Comparison of ENCODE assay signal across 9 cellular contexts in genomic region chr2:132669854-132670103, GRCh38. TPM values are rescaled to one million over a fixed set of nuclear protein-coding genes. Genes with fewer than 3 reads are reported as not detected.
DNase-seq lines count a peak whose midpoint lies in the region; ATAC-seq, FAIRE-seq and TF ChIP-seq lines count a peak whose summit lies in the region.
"Had no signal": no experiment of that assay in that cellular context is flagged by ENCODE, and none has a peak within 500 bp of the region (broad histone marks: within the 10 kb centered on the region; RNA-seq: fewer than 3 reads in every experiment).

No MANE protein-coding gene starts in this region.

- CTCF ChIA-PET in endothelial cell of umbilical vein (lab: Charles Lee): interaction anchor here (0.7 to 4.6 kb wide), 7 partner anchors 11 to 1175 kb away, joined by 3 to 28 read pairs (median 10); no protein-coding TSS in a partner anchor

- no peak for ATAC-seq in GM21423 (IDR thresholded peaks at IDR 0.05; ENCODE audit: unreplicated experiment)

- DNase-seq in AG08396 (ENCODE audit: low spot score): peak; percentile 47
- DNase-seq in NCI-H1092 treated with DMSO at 0.1 percent for 48 hours (lab: John Stamatoyannopoulos, UW): peak; percentile 37
- no peak for DNase-seq in endothelial cell of umbilical vein (ENCODE audit: low read depth, low spot score)
- DNase-seq in GDM1 (lab: John Stamatoyannopoulos, UW): no peak
- DNase-seq in HAP-1 (ENCODE audit: low spot score in 2 of 2): no peak
- no peak for DNase-seq in stimulated activated CD4-positive, alpha-beta T cell treated with anti-CD3 and anti-CD28 coated beads, Interleukin-12 subunit alpha, Interleukin-12 subunit beta, amount 100 ng/mL, for 4 hours

- POLR2A ChIA-PET in endothelial cell of umbilical vein (lab: Charles Lee): no interaction called here

- H3K27ac ChIP-seq in endothelial cell of umbilical vein (ENCODE audit: insufficient read depth, low read depth, low read length): no peak overlapping the region
- H3K27ac ChIP-seq in muscle layer of duodenum (ENCODE audit: low read length): no peak overlapping the region
- H3K27ac ChIP-seq: epithelial cell of prostate had no signal

- in situ Hi-C loops in HAP-1 (cut with MboI; ENCODE audit: low sequenced_read_pairs): no loop called here

- dilution Hi-C loops in endothelial cell of umbilical vein (cut with MboI; ENCODE audit: extremely low pct_ligation_motif_present, low sequenced_read_pairs): no loop called here

- FAIRE-seq in endothelial cell of umbilical vein (lab: Jason Lieb, UNC): no peak

- H3K4me2 ChIP-seq in endothelial cell of umbilical vein (ENCODE audit: insufficient read depth, low read length): peak overlapping the region; percentile 76

- no peaks in the 10 kb centered on the region for H4K20me1 ChIP-seq in endothelial cell of umbilical vein (replicated peaks; ENCODE audit: control insufficient read depth, extremely low read depth, insufficient read depth, low read length)

- TSS peak; percentile 16 for BruUV-seq in endothelial cell of umbilical vein (replicated peaks; lab: Mats Ljungman, UMichigan)

- no peak for TF ChIP-seq POLR2A in endothelial cell of umbilical vein (IDR thresholded peaks at IDR 0.05; ENCODE audit: low read depth, low read length)

- peak overlapping the region; percentile 55 to 76 (median 75) for H3K4me3 ChIP-seq in endothelial cell of umbilical vein (replicated peaks in 1 of 3; ENCODE audit: insufficient read depth in 1 of 3, low read depth in 1 of 3, low read length in 3 of 3)
- peak overlapping the region; percentile 28 to 73 for H3K4me3 ChIP-seq in muscle layer of duodenum (ENCODE audit: low read depth in 1 of 2, low read length in 2 of 2)
- H3K4me3 ChIP-seq in HAP-1: no peak overlapping the region

- no peaks in the 10 kb centered on the region for H3K9me1 ChIP-seq in endothelial cell of umbilical vein (replicated peaks; ENCODE audit: control insufficient read depth, extremely low read depth, insufficient read depth, low read length)

- H3K4me1 ChIP-seq in endothelial cell of umbilical vein (ENCODE audit: control insufficient read depth, extremely low read depth, insufficient read depth, low read length): peaks cover 30% of the 10 kb centered on the region
- H3K4me1 ChIP-seq in muscle layer of duodenum (ENCODE audit: control insufficient read depth in 1 of 2, insufficient read depth in 2 of 2, low read length in 2 of 2): peaks cover 0 to 34% of the 10 kb centered on the region in 2 donors
- H3K4me1 ChIP-seq in HAP-1: no peaks in the 10 kb centered on the region

- H3K36me3 ChIP-seq in endothelial cell of umbilical vein (ENCODE audit: control insufficient read depth in 2 of 2, extremely low read depth in 1 of 2, insufficient read depth in 2 of 2, low read length in 2 of 2): no peaks in the 10 kb centered on the region
- H3K36me3 ChIP-seq in muscle layer of duodenum (ENCODE audit: control insufficient read depth in 1 of 2, insufficient read depth in 2 of 2, low read length in 2 of 2): no peaks in the 10 kb centered on the region
- no peaks in the 10 kb centered on the region for H3K36me3 ChIP-seq in HAP-1 (replicated peaks)

- intact Hi-C loops in endothelial cell of umbilical vein (cut with micrococcal nuclease): loop anchor here (2.0 to 5.0 kb wide), 4 partner anchors 122 to 1113 kb away; no protein-coding TSS in a partner anchor

- TF ChIP-seq CTCF in endothelial cell of umbilical vein (IDR thresholded peaks at IDR 0.05; ENCODE audit: extremely low read depth in 1 of 2, insufficient read depth in 1 of 2, low read depth in 1 of 2, low read length in 2 of 2): no peak

- H3K9ac ChIP-seq in endothelial cell of umbilical vein (replicated peaks; ENCODE audit: extremely low read depth, insufficient read depth, low read length): peak overlapping the region; percentile 46

- H2AFZ ChIP-seq in endothelial cell of umbilical vein (ENCODE audit: low read depth, low read length): peak overlapping the region; percentile 73

- H3K27me3 ChIP-seq in endothelial cell of umbilical vein (ENCODE audit: control insufficient read depth in 2 of 2, insufficient read depth in 2 of 2, low read length in 2 of 2) (no peaks in the 10 kb centered on the region), muscle layer of duodenum (ENCODE audit: low read depth, low read length) (peaks cover 13% of the 10 kb centered on the region), HAP-1 (ENCODE audit: low read depth) (peaks cover 4% of the 10 kb centered on the region)

- peaks cover 10% of the 10 kb centered on the region for H3K79me2 ChIP-seq in endothelial cell of umbilical vein (ENCODE audit: control insufficient read depth, insufficient read depth, low read length)

- no peaks in the 10 kb centered on the region for H3K9me3 ChIP-seq in endothelial cell of umbilical vein (replicated peaks; ENCODE audit: control insufficient read depth, insufficient read depth, low read length)
- no peaks in the 10 kb centered on the region for H3K9me3 ChIP-seq in muscle layer of duodenum (ENCODE audit: control insufficient read depth in 1 of 2, low read length in 2 of 2)
- H3K9me3 ChIP-seq in HAP-1: no peaks in the 10 kb centered on the region

TF ChIP-seq in endothelial cell of umbilical vein, 7 proteins besides CTCF, POLR2A, EP300 and RAD21:
- TF ChIP-seq POLR2AphosphoS5 (IDR thresholded peaks at IDR 0.05; ENCODE audit: insufficient read depth, low read depth, low read length) (no peak), EZH2 (IDR thresholded peaks at IDR 0.05; ENCODE audit: borderline replicate concordance, low read depth, low read length, severe bottlenecking) (no peak), GATA2 (IDR thresholded peaks at IDR 0.05; ENCODE audit: insufficient read depth, insufficient read length, low read depth, low read length) (no peak), FOS (IDR thresholded peaks at IDR 0.05; ENCODE audit: borderline replicate concordance, insufficient read depth, low read length) (no peak), JUN (IDR thresholded peaks at IDR 0.05; ENCODE audit: borderline replicate concordance, insufficient read depth, insufficient read length, low read depth) (no peak), MYC (IDR thresholded peaks at IDR 0.05; ENCODE audit: low read depth, low read length) (no peak)
- TF ChIP-seq, protein P1, sequence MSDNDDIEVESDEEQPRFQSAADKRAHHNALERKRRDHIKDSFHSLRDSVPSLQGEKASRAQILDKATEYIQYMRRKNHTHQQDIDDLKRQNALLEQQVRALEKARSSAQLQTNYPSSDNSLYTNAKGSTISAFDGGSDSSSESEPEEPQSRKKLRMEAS (IDR thresholded peaks at IDR 0.05; ENCODE audit: insufficient read depth, insufficient read length): no peak

RNA-seq across cellular contexts. Expression of gene LYPD1, which starts 0.2 kb away (rescaled TPM):
- total RNA-seq in endothelial cell of umbilical vein: 59.0 and 76.6 TPM in 2 replicates
- polyA plus RNA-seq in endothelial cell of umbilical vein: 105 and 121 TPM in 2 replicates
- 122 and 125 TPM in 2 replicates for polyA plus RNA-seq in endothelial cell of umbilical vein (2011; cell fraction: cytosol; rRNA removed)
- polyA plus RNA-seq in endothelial cell of umbilical vein (2011; cell fraction: nucleus; rRNA removed): 52.4 and 59.6 TPM in 2 replicates
- polyA plus RNA-seq in endothelial cell of umbilical vein (2012): 17.8 and 39.9 TPM in 2 replicates
- 94.0 and 100 TPM in 2 replicates for polyA minus RNA-seq in endothelial cell of umbilical vein
- polyA minus RNA-seq in endothelial cell of umbilical vein (2011; cell fraction: cytosol; rRNA and poly(A)+ RNA removed): not detected
- polyA minus RNA-seq in endothelial cell of umbilical vein (2011; cell fraction: nucleus; rRNA and poly(A)+ RNA removed): 18.0 and 20.8 TPM in 2 replicates

Comparison
In these comparisons a context has a peak if more than half of its experiments do, and no peak if none do; other contexts are left out.
1. DNase-seq: peak in AG08396 (single experiment) and NCI-H1092 treated with DMSO at 0.1 percent for 48 hours (single experiment); none in endothelial cell of umbilical vein (single experiment), GDM1 (single experiment), HAP-1 (0 of 2) and stimulated activated CD4-positive, alpha-beta T cell treated with anti-CD3 and anti-CD28 coated beads, Interleukin-12 subunit alpha, Interleukin-12 subunit beta, amount 100 ng/mL, for 4 hours (single experiment).